1 cellular context compared by ENCODE assay signal in the genomic region with DNA sequence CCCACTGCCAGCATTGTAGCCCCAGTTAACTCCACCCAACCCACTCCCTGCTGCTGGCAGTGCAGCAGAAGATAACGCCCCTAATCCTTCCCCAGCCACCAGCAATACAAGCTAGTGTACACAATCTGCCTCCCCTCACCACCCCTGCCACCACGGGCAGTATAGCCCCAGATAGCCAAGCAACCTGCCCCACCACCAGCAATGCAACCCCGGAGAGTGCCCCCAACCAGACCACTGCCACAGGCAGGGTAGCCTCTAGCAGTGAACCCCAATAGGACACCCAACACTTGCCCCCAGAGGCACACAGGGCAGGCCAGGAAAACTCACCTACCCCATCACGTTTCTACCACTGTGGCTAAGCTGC.
A peak's percentile ranks its signal among the peaks of the same experiment; 100 is the strongest.
TF ChIP-seq lines count a peak whose summit lies in the region.
"Not testable (repeated sequence)": the region's sequence is repeated elsewhere in the genome, so short reads cannot be mapped to it uniquely, and the experiment has no call there.

No MANE protein-coding gene starts in this region.

TF ChIP-seq in K562, 482 proteins besides CTCF, POLR2A, EP300 and RAD21:
- TF ChIP-seq ARID1B (IDR thresholded peaks at IDR 0.05): peak; percentile 34; the same call in 1 of the 2 replicates
- TF ChIP-seq MYNN (IDR thresholded peaks at IDR 0.05): 0 out of 2 replicates have a peak, but pooled peaks have one; percentile 28
- not testable (repeated sequence) for TF ChIP-seq MYNN (CRISPR knock-in tag; IDR thresholded peaks at IDR 0.05)
